Comparison of ENCODE assay signal across 1 cellular context in genomic region chr2:241270531-241270930, GRCh38.
A peak's percentile ranks its signal among the peaks of the same experiment; 100 is the strongest.
TF ChIP-seq lines count a peak whose summit lies in the region.

No MANE protein-coding gene starts in this region.

TF ChIP-seq in HepG2, 621 proteins besides CTCF, POLR2A, EP300 and RAD21:
- TF ChIP-seq POLR2AphosphoS5 (IDR thresholded peaks at IDR 0.05; ENCODE audit: low read depth, low read length): peak; percentile 21; the same call in 1 of the 2 replicates
- 0 out of 2 replicates have a peak, but pooled peaks have one; percentile 32 for TF ChIP-seq ZNF747 (CRISPR knock-in tag; IDR thresholded peaks at IDR 0.05; ENCODE audit: borderline replicate concordance)
- no peak for TF ChIP-seq SRSF4 (IDR thresholded peaks at IDR 0.05; ENCODE audit: low read depth, low read length, poor library complexity, severe bottlenecking)
- 0 out of 2 replicates have a peak, but pooled peaks have one; percentile 25 for TF ChIP-seq ZSCAN31 (CRISPR knock-in tag; IDR thresholded peaks at IDR 0.05; ENCODE audit: low read depth)
- TF ChIP-seq ZNF274 (CRISPR knock-in tag; IDR thresholded peaks at IDR 0.05): no peak
- no peak for TF ChIP-seq ZNF350 (CRISPR knock-in tag; IDR thresholded peaks at IDR 0.05; ENCODE audit: borderline replicate concordance, low read depth)
- TF ChIP-seq PHF21A (CRISPR knock-in tag; IDR thresholded peaks at IDR 0.05): 0 out of 2 replicates have a peak, but pooled peaks have one; percentile 16
- peak; percentile 85 for TF ChIP-seq MNT (IDR thresholded peaks at IDR 0.05)
- peak; percentile 39; the same call in 1 of the 2 replicates for TF ChIP-seq ZNF501 (CRISPR knock-in tag; IDR thresholded peaks at IDR 0.05)
- TF ChIP-seq ZNF605 (CRISPR knock-in tag; IDR thresholded peaks at IDR 0.05): 0 out of 2 replicates have a peak, but pooled peaks have one; percentile 5
TF ChIP-seq in HepG2: peak in this region for 7.
